Comparison of ENCODE assay signal across 8 cellular contexts in genomic region chr7:149233655-149234204, GRCh38. TPM values are rescaled to one million over a fixed set of nuclear protein-coding genes. Genes with fewer than 3 reads are reported as not detected.
DNase-seq lines count a peak whose midpoint lies in the region; ATAC-seq and TF ChIP-seq lines count a peak whose summit lies in the region.
"Not testable (repeated sequence)": the region's sequence is repeated elsewhere in the genome, so short reads cannot be mapped to it uniquely, and the experiment has no call there.

No MANE protein-coding gene starts in this region.

- TF ChIP-seq CTCF in astrocyte of the spinal cord (IDR thresholded peaks at IDR 0.05; ENCODE audit: low read depth, low read length), result not testable (repeated sequence)

- not testable (repeated sequence) for H3K4me3 ChIP-seq in astrocyte of the spinal cord (ENCODE audit: low read depth, low read length)

- DNase-seq in AG08395 (ENCODE audit: low spot score) (peak; percentile 80), GOT3 (lab: John Stamatoyannopoulos, UW) (peak; percentile 40), M059J (ENCODE audit: low read depth) (peak; percentile 93), astrocyte of the spinal cord (ENCODE audit: low read depth, low spot score) (peak; percentile 91), kidney glomerular epithelial cell (lab: John Stamatoyannopoulos, UW) (peak; percentile 71)
- peak; percentile 52 for DNase-seq in stimulated activated CD4-positive, alpha-beta T cell treated with anti-CD3 and anti-CD28 coated beads, Interleukin-1b, Interleukin-23, amount 100 ng/mL, for 48 hours

- in situ Hi-C loops in astrocyte of the spinal cord (cut with HindIII; ENCODE audit: low sequenced_read_pairs), result not testable (repeated sequence)

- ATAC-seq in activated CD4-positive, CD25-positive, alpha-beta regulatory T cell treated with anti-CD3 and anti-CD28 coated beads, Interleukin-2, amount 50 U/mL, for 24 hours, result peak; percentile 44 to 70
- ATAC-seq in esophagus mucosa, result peak; percentile 83

RNA-seq across cellular contexts. Expression of gene ZNF212, which starts 5.7 kb away (rescaled TPM):
- 7.5 and 9.6 TPM in 2 replicates for total RNA-seq in M059J (2014; rRNA removed; shearing (Covaris generic))
- total RNA-seq in esophagus mucosa, result 7.5 TPM

RNA-seq across cellular contexts. Expression of gene ZNF783, which starts 28.3 kb away (rescaled TPM):
- 3.1 and 6.9 TPM in 2 replicates for total RNA-seq in M059J (2014; rRNA removed; shearing (Covaris generic))
- 5.8 TPM for total RNA-seq in esophagus mucosa

RNA-seq across cellular contexts. Expression of gene ZNF282, which starts 38.4 kb away (rescaled TPM):
- 9.9 and 21.4 TPM in 2 replicates for total RNA-seq in M059J (2014; rRNA removed; shearing (Covaris generic))
- 20.0 TPM for total RNA-seq in esophagus mucosa

Comparison
In these comparisons a context has a peak if more than half of its experiments do, and no peak if none do; other contexts are left out.
1. DNase-seq: peak in every context shown above with its lines; median percentile 93 in M059J; 91 in astrocyte of the spinal cord; 80 in AG08395; 71 in kidney glomerular epithelial cell; 52 in stimulated activated CD4-positive, alpha-beta T cell treated with anti-CD3 and anti-CD28 coated beads, Interleukin-1b, Interleukin-23, amount 100 ng/mL, for 48 hours; 40 in GOT3.